8 cellular contexts compared by ENCODE assay signal in genomic region chr14:63641473-63642228, GRCh38. TPM values are rescaled to one million over a fixed set of nuclear protein-coding genes. Genes with fewer than 3 reads are reported as not detected.
DNase-seq lines count a peak whose midpoint lies in the region; ATAC-seq, FAIRE-seq and TF ChIP-seq lines count a peak whose summit lies in the region.

Gene WDR89, minus strand, starts transcription at chr14:63641871. Its CDS starts 41,929 bp downstream, at chr14:63599942.

- TF ChIP-seq CTCF in type B pancreatic cell (conservative IDR thresholded peaks at IDR 0.05) = peak; percentile 87

- peaks cover 0 to 4% of the 10 kb centered on the region in 2 experiments for H3K36me3 ChIP-seq in trophoblast cell (ENCODE audit: control insufficient read depth in 1 of 2, insufficient read depth in 2 of 2, low read length in 2 of 2)

- peak within 1 kb of the TSS; percentile 89 for H4K12ac ChIP-seq in trophoblast cell (ENCODE audit: low read depth, low read length)

- H3K9me3 Mint-ChIP-seq in T-cell = peaks cover 0 to 5% (median 0%) of the 10 kb centered on the region in 3 donors
- peaks cover 5% of the 10 kb centered on the region for H3K9me3 Mint-ChIP-seq in type B pancreatic cell

- intact Hi-C loops in cardiac septum (cut with DNase I) = loop anchor here (1.0 to 5.0 kb wide), 2 partner anchors 99 to 252 kb away; partner anchors contain the start of gene PPP2R5E

- H3K27ac Mint-ChIP-seq in T-cell (peak within 1 kb of the TSS; percentile 92 to 93), type B pancreatic cell (peak within 1 kb of the TSS; percentile 97)

- peak within 1 kb of the TSS; percentile 86 for H3K4me3 ChIP-seq in trophoblast cell (ENCODE audit: low read depth, low read length)

- H3K4me3 Mint-ChIP-seq in T-cell (peak within 1 kb of the TSS; percentile 81 to 91 (median 90)), type B pancreatic cell (peak within 1 kb of the TSS; percentile 93)

- TF ChIP-seq POLR2A in GM12892 (IDR thresholded peaks at IDR 0.05; ENCODE audit: low read depth, low read length) = peak; percentile 94

- CTCF ChIA-PET in T-cell (lab: Charles Lee) = interaction anchor here in 1 of 2 donors (0.5 to 2.8 kb wide), 15 partner anchors 9 to 662 kb away, joined by 3 to 43 read pairs (median 3); partner anchors contain the start of gene SGPP1

- ATAC-seq in HG02852 (IDR thresholded peaks at IDR 0.05; ENCODE audit: unreplicated experiment) = peak; percentile 81
- ATAC-seq in T-cell (replicated peaks in 1 of 4) = peak; percentile 87 to 92 (median 90)

- H2AFZ ChIP-seq in trophoblast cell (ENCODE audit: insufficient read depth, low read length, poor library complexity) = peak within 1 kb of the TSS; percentile 77

- peak within 1 kb of the TSS; percentile 59 for H2BK120ac ChIP-seq in trophoblast cell (ENCODE audit: insufficient read depth, low read length, poor library complexity)

- WGBS in adipose tissue, 3 donors = 0 to 1% (median 1%) methylated on average over 60 of the region's 60 CpGs
- WGBS in trophoblast cell (ENCODE audit: extremely low coverage, insufficient coverage, insufficient read length) = no CpG with 5 or more reads among the region's 60 CpGs

- H3K27me3 Mint-ChIP-seq in T-cell (no peaks in the 10 kb centered on the region), type B pancreatic cell (no peaks in the 10 kb centered on the region)

- peaks cover 0 to 3% of the 10 kb centered on the region in 2 experiments for H3K4me1 ChIP-seq in trophoblast cell (ENCODE audit: control insufficient read depth in 1 of 2, insufficient read depth in 2 of 2, low read length in 2 of 2)

- H3K18ac ChIP-seq in trophoblast cell (ENCODE audit: low read length) = peak within 1 kb of the TSS; percentile 69

- FAIRE-seq in GM12892 (lab: Jason Lieb, UNC) = peak; percentile 98

- no peak within 1 kb of the TSS for H3K23ac ChIP-seq in trophoblast cell (ENCODE audit: low read length)

- peak within 1 kb of the TSS; percentile 86 for H3K9ac ChIP-seq in trophoblast cell (ENCODE audit: low read length)

- no peaks in the 10 kb centered on the region for H3K27me3 ChIP-seq in trophoblast cell (ENCODE audit: insufficient read depth, low read length)

- peak within 1 kb of the TSS; percentile 51 for H2BK12ac ChIP-seq in trophoblast cell (ENCODE audit: low read length)

- H3K14ac ChIP-seq in trophoblast cell (ENCODE audit: low read length) = peak within 1 kb of the TSS; percentile 79

- H3K27ac ChIP-seq in adipose tissue (ENCODE audit: low read depth, low read length) (peak within 1 kb of the TSS; percentile 9), trophoblast cell (ENCODE audit: low read depth, low read length) (peak within 1 kb of the TSS; percentile 98)

- H3K36me3 Mint-ChIP-seq in T-cell (peaks cover 23% of the 10 kb centered on the region), type B pancreatic cell (peaks cover 14% of the 10 kb centered on the region)

- peaks cover 6% of the 10 kb centered on the region for H3K79me2 ChIP-seq in trophoblast cell (ENCODE audit: control insufficient read depth, insufficient read depth, low read length, poor library complexity)

- peak; percentile 76 for DNase-seq in GM12892 (ENCODE audit: insufficient read length)
- DNase-seq in NCI-H1436 treated with DMSO at 0.1 percent for 48 hours (lab: John Stamatoyannopoulos, UW) = peak; percentile 96
- peak; percentile 84 to 99 (median 96) for DNase-seq in T-cell
- DNase-seq in cardiac septum (ENCODE audit: low spot score) = peak; percentile 98
- peak; percentile 100 for DNase-seq in trophoblast cell
- DNase-seq in type B pancreatic cell (ENCODE audit: extremely low spot score, unreplicated experiment) = peak; percentile 95

- peaks cover 12% of the 10 kb centered on the region for H3K79me1 ChIP-seq in trophoblast cell (ENCODE audit: low read length)

- H4K8ac ChIP-seq in trophoblast cell (ENCODE audit: low read depth, low read length) = peak within 1 kb of the TSS; percentile 86

- peak within 1 kb of the TSS; percentile 97 for H3K4me2 ChIP-seq in trophoblast cell (ENCODE audit: low read length)

- H4K91ac ChIP-seq in trophoblast cell (ENCODE audit: low read depth, low read length) = peak within 1 kb of the TSS; percentile 82

- no peaks in the 10 kb centered on the region for H3K9me3 ChIP-seq in trophoblast cell (ENCODE audit: insufficient read depth, low read depth, low read length)

- POLR2A ChIA-PET in T-cell (lab: Charles Lee) = interaction anchor here (0.5 to 2.5 kb wide), 18 partner anchors 9 to 1461 kb away, joined by 3 to 41 read pairs (median 4); partner anchors contain the start of genes PPP2R5E (in 2 of the 2), MAX (in 1 of the 2) and SGPP1 (in 1 of the 2)

- H2AK5ac ChIP-seq in trophoblast cell (ENCODE audit: low read length) = no peak within 1 kb of the TSS

- H3K4ac ChIP-seq in trophoblast cell (ENCODE audit: low read depth, low read length) = peak within 1 kb of the TSS; percentile 75

- peak within 1 kb of the TSS; percentile 83 for H2BK5ac ChIP-seq in trophoblast cell (ENCODE audit: low read depth, low read length, poor library complexity)

- H3K4me1 Mint-ChIP-seq in T-cell (peaks cover 44 to 57% (median 54%) of the 10 kb centered on the region in 3 donors), type B pancreatic cell (ENCODE audit: unreplicated experiment) (peaks cover 15% of the 10 kb centered on the region)

RNA-seq across cellular contexts. Expression of gene WDR89, which starts in this region (rescaled TPM):
- 17.8 TPM for polyA plus RNA-seq in GM12892 (2012; ENCODE audit: missing spikeins)
- total RNA-seq in T-cell = 10 to 100 TPM; 12.1 to 31.3 (median 25.7) TPM
- 1 to 10 TPM; 3.5 to 4.6 (median 4.5) TPM for polyA plus RNA-seq in adipose tissue
- 6.9 TPM for total RNA-seq in cardiac septum
- polyA plus RNA-seq in trophoblast cell (2013) = 13.4 and 13.5 TPM in 2 replicates
- 13.3 and 17.1 TPM in 2 replicates for total RNA-seq in type B pancreatic cell (ENCODE audit: low replicate concordance)

Comparison
In these comparisons a context has a peak if more than half of its experiments do, and no peak if none do; other contexts are left out.
1. Peak in every context shown above with its lines: DNase-seq, ATAC-seq, H3K4me3 ChIP-seq and H3K27ac ChIP-seq.